20 cellular contexts compared by ENCODE assay signal in the genomic region with DNA sequence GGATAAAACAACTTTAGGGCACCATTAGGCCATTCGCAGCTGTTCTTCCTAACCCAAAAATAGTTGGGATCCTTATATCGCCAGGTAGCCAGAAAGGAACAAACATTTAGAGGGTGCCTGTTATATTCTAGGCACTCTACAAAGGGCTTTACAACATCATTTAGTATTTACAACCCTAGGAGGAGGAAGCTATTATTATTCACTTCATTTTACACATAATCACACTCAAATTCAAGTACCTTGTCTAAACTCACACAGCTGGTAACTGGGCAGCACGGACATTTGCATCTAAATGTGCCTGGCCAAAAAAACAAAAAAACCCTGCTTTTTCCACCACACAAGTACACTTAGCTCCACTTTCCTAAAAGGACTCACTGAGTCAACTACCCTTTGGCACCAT.
"Had no signal": no experiment of that assay in that cellular context is flagged by ENCODE, and none has a peak within 500 bp of the region (broad histone marks: within the 10 kb centered on the region; RNA-seq: fewer than 3 reads in every experiment).

No MANE protein-coding gene starts in this region.

- DNase-seq: activated B cell treated with CpG ODN at 0.5 μM for 24 hours; activated CD4-positive, alpha-beta T cell treated with anti-CD3 and anti-CD28 coated beads for 48 hours; activated CD8-positive, alpha-beta memory T cell treated with anti-CD3 and anti-CD28 coated beads, Interleukin-2, amount 50 U/mL, for 48 hours; activated CD8-positive, alpha-beta T cell treated with anti-CD3 and anti-CD28 coated beads, Interleukin-2, amount 10 ng/mL, durations not matched to agents 7 days and 5 days; activated gamma-delta T cell; activated T-cell treated with anti-CD3 and anti-CD28 coated beads, Interleukin-2, amount 50 U/mL, for 72 hours; dorsolateral prefrontal cortex; erythroblast; gastrocnemius medialis; heart right ventricle; left colon; mammary epithelial cell; naive B cell; stimulated activated CD4-positive, alpha-beta T cell treated with anti-CD3 and anti-CD28 coated beads, Interleukin-4, amount 100 ng/mL, for 1 hour; stimulated activated naive B cell treated with anti-CD40 and anti-IgM and Interleukin-4, amounts not matched to agents 10 μg/mL and 1 μg/mL and 100 μg/mL, for 72 hours; tibial artery; uterus had no signal

- H3K9me3 ChIP-seq: gastrocnemius medialis, heart right ventricle, uterus had no signal

- H3K9me3 Mint-ChIP-seq: activated B cell treated with CpG ODN at 0.5 μM for 24 hours; activated naive CD4-positive, alpha-beta T cell treated with anti-CD3 and anti-CD28 coated beads, Interleukin-2, amount 50 U/mL, for 72 hours; activated T-cell treated with anti-CD3 and anti-CD28 coated beads, Interleukin-2, amount 50 U/mL, for 72 hours; stimulated activated naive B cell treated with anti-CD40 and anti-IgM and Interleukin-4, amounts not matched to agents 10 μg/mL and 1 μg/mL and 100 μg/mL, for 72 hours had no signal

- H3K4me1 Mint-ChIP-seq: activated B cell treated with CpG ODN at 0.5 μM for 24 hours; stimulated activated naive B cell treated with anti-CD40 and anti-IgM and Interleukin-4, amounts not matched to agents 10 μg/mL and 1 μg/mL and 100 μg/mL, for 72 hours had no signal

- H3K4me3 ChIP-seq: cardiac muscle cell, dorsolateral prefrontal cortex, gastrocnemius medialis, heart right ventricle, neural progenitor cell, tibial artery, uterus had no signal

- H3K27me3 Mint-ChIP-seq: activated B cell treated with CpG ODN at 0.5 μM for 24 hours; naive B cell; stimulated activated naive B cell treated with anti-CD40 and anti-IgM and Interleukin-4, amounts not matched to agents 10 μg/mL and 1 μg/mL and 100 μg/mL, for 72 hours had no signal

- H3K4me2 ChIP-seq: neural progenitor cell had no signal

- H3K36me3 ChIP-seq: cardiac muscle cell, gastrocnemius medialis, heart right ventricle, neural progenitor cell, tibial artery, uterus had no signal

- H3K4me3 Mint-ChIP-seq: activated B cell treated with CpG ODN at 0.5 μM for 24 hours; activated CD8-positive, alpha-beta T cell treated with anti-CD3 and anti-CD28 coated beads, Interleukin-2, amount 10 ng/mL, durations not matched to agents 7 days and 5 days; activated T-cell treated with anti-CD3 and anti-CD28 coated beads, Interleukin-2, amount 50 U/mL, for 72 hours; neural progenitor cell; stimulated activated naive B cell treated with anti-CD40 and anti-IgM and Interleukin-4, amounts not matched to agents 10 μg/mL and 1 μg/mL and 100 μg/mL, for 72 hours had no signal

- H3K36me3 Mint-ChIP-seq: activated naive CD4-positive, alpha-beta T cell treated with anti-CD3 and anti-CD28 coated beads, Interleukin-2, amount 50 U/mL, for 72 hours; naive B cell; neural progenitor cell; stimulated activated naive B cell treated with anti-CD40 and anti-IgM and Interleukin-4, amounts not matched to agents 10 μg/mL and 1 μg/mL and 100 μg/mL, for 72 hours had no signal

- H2AFZ ChIP-seq: neural progenitor cell had no signal

- H3K27ac Mint-ChIP-seq: activated B cell treated with CpG ODN at 0.5 μM for 24 hours; activated CD8-positive, alpha-beta T cell treated with anti-CD3 and anti-CD28 coated beads, Interleukin-2, amount 10 ng/mL, durations not matched to agents 7 days and 5 days; activated naive CD4-positive, alpha-beta T cell treated with anti-CD3 and anti-CD28 coated beads, Interleukin-2, amount 50 U/mL, for 72 hours; activated T-cell treated with anti-CD3 and anti-CD28 coated beads, Interleukin-2, amount 50 U/mL, for 72 hours; neural progenitor cell; stimulated activated naive B cell treated with anti-CD40 and anti-IgM and Interleukin-4, amounts not matched to agents 10 μg/mL and 1 μg/mL and 100 μg/mL, for 72 hours had no signal

- H3K27ac ChIP-seq: cardiac muscle cell, dorsolateral prefrontal cortex, gastrocnemius medialis, heart right ventricle, neural progenitor cell, tibial artery, uterus had no signal

- H3K27me3 ChIP-seq: cardiac muscle cell, gastrocnemius medialis, heart right ventricle, neural progenitor cell, tibial artery, uterus had no signal

- ATAC-seq: activated CD8-positive, alpha-beta T cell treated with anti-CD3 and anti-CD28 coated beads, Interleukin-2, amount 10 ng/mL, durations not matched to agents 7 days and 5 days; activated naive CD4-positive, alpha-beta T cell treated with anti-CD3 and anti-CD28 coated beads, Interleukin-2, amount 50 U/mL, for 72 hours; activated T-cell treated with anti-CD3 and anti-CD28 coated beads, Interleukin-2, amount 50 U/mL, for 72 hours; gastrocnemius medialis; heart right ventricle; stimulated activated naive B cell treated with anti-CD40 and anti-IgM and Interleukin-4, amounts not matched to agents 10 μg/mL and 1 μg/mL and 100 μg/mL, for 72 hours had no signal

- H3K4me1 ChIP-seq: gastrocnemius medialis, heart right ventricle, neural progenitor cell, tibial artery, uterus had no signal
